In the genomic region with DNA sequence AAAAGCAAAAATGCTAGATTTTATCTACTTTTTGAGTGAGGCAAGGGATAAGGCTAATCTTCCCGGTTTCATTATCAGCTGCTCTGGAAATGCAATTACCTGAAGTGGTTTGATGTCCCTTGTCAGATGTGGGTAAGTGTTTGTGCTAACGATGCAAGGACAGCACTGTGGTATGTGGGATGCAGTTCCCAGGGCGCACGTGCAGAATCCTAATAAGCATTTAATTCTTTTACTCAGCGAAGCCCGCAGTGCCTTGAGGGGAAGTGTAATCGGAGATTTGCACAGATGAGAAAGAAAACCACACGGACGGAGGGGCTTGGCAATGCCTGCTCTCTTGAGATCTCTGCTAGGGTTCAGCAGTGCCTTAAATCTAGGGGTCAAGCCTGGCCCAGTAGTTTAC, we compare ENCODE assay signal across 1 cellular context.
TF ChIP-seq lines count a peak whose summit lies in the region.

No MANE protein-coding gene starts in this region.

TF ChIP-seq in GM23338, 12 proteins besides CTCF, POLR2A, EP300 and RAD21 (continued from another document):
- TF ChIP-seq, protein P1, sequence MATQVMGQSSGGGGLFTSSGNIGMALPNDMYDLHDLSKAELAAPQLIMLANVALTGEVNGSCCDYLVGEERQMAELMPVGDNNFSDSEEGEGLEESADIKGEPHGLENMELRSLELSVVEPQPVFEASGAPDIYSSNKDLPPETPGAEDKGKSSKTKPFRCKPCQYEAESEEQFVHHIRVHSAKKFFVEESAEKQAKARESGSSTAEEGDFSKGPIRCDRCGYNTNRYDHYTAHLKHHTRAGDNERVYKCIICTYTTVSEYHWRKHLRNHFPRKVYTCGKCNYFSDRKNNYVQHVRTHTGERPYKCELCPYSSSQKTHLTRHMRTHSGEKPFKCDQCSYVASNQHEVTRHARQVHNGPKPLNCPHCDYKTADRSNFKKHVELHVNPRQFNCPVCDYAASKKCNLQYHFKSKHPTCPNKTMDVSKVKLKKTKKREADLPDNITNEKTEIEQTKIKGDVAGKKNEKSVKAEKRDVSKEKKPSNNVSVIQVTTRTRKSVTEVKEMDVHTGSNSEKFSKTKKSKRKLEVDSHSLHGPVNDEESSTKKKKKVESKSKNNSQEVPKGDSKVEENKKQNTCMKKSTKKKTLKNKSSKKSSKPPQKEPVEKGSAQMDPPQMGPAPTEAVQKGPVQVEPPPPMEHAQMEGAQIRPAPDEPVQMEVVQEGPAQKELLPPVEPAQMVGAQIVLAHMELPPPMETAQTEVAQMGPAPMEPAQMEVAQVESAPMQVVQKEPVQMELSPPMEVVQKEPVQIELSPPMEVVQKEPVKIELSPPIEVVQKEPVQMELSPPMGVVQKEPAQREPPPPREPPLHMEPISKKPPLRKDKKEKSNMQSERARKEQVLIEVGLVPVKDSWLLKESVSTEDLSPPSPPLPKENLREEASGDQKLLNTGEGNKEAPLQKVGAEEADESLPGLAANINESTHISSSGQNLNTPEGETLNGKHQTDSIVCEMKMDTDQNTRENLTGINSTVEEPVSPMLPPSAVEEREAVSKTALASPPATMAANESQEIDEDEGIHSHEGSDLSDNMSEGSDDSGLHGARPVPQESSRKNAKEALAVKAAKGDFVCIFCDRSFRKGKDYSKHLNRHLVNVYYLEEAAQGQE (IDR thresholded peaks at IDR 0.05; ENCODE audit: unreplicated experiment): no peak
- TF ChIP-seq JUNB (IDR thresholded peaks at IDR 0.05; ENCODE audit: unreplicated experiment): no peak
- TF ChIP-seq EZH2phosphoT487 (IDR thresholded peaks at IDR 0.05; ENCODE audit: unreplicated experiment): no peak
- TF ChIP-seq ZNF462 (CRISPR knock-in tag; IDR thresholded peaks at IDR 0.05): no peak
- no peak for TF ChIP-seq POLR2AphosphoS5 (IDR thresholded peaks at IDR 0.05; ENCODE audit: low read depth)
- no peak for TF ChIP-seq ZNF114 (CRISPR knock-in tag; IDR thresholded peaks at IDR 0.05)
